Comparison of ENCODE assay signal across 9 cellular contexts in genomic region chr18:44700652-44701051, GRCh38. TPM values are rescaled to one million over a fixed set of nuclear protein-coding genes. Genes with fewer than 3 reads are reported as not detected.
A peak's percentile ranks its signal among the peaks of the same experiment; 100 is the strongest.
DNase-seq lines count a peak whose midpoint lies in the region; ATAC-seq and TF ChIP-seq lines count a peak whose summit lies in the region.
"Had no signal": no experiment of that assay in that cellular context is flagged by ENCODE, and none has a peak within 500 bp of the region (broad histone marks: within the 10 kb centered on the region; RNA-seq: fewer than 3 reads in every experiment).

No MANE protein-coding gene starts in this region.

- H3K4me3 Mint-ChIP-seq in central memory CD8-positive, alpha-beta T cell: no peak overlapping the region
- no peak overlapping the region for H3K4me3 Mint-ChIP-seq in mesothelial cell of epicardium
- H3K4me3 Mint-ChIP-seq in glutamatergic neuron (ENCODE audit: unreplicated experiment): no peak overlapping the region

- no peaks in the 10 kb centered on the region for H3K27me3 ChIP-seq in DOHH2 (ENCODE audit: control insufficient read depth, low read length)

- H3K9me3 Mint-ChIP-seq in central memory CD8-positive, alpha-beta T cell: no peaks in the 10 kb centered on the region
- H3K9me3 Mint-ChIP-seq in mesothelial cell of epicardium (no peaks in the 10 kb centered on the region), glutamatergic neuron (ENCODE audit: unreplicated experiment) (no peaks in the 10 kb centered on the region)

- H3K4me1 ChIP-seq in DOHH2 (ENCODE audit: control insufficient read depth, low read length): peaks cover 50% of the 10 kb centered on the region

- 0 out of 2 replicates have a peak overlapping the region, but pooled peaks have one; percentile 14 for H3K4me2 ChIP-seq in DOHH2 (ENCODE audit: low read length)

- H3K27ac Mint-ChIP-seq in central memory CD8-positive, alpha-beta T cell (ENCODE audit: low read depth): peak overlapping the region; percentile 80
- H3K27ac Mint-ChIP-seq in mesothelial cell of epicardium: peak overlapping the region; percentile 31
- H3K27ac Mint-ChIP-seq in glutamatergic neuron (ENCODE audit: unreplicated experiment): no peak overlapping the region

- H3K4me3 ChIP-seq in DOHH2 (ENCODE audit: low read length): no peak overlapping the region

- peak; percentile 63 for ATAC-seq in HG02870 (IDR thresholded peaks at IDR 0.05; ENCODE audit: unreplicated experiment)
- peak; percentile 99 for ATAC-seq in central memory CD8-positive, alpha-beta T cell (replicated peaks; ENCODE audit: extremely low read depth, poor library complexity, severe bottlenecking)

- peaks cover 28% of the 10 kb centered on the region for H3K4me1 Mint-ChIP-seq in central memory CD8-positive, alpha-beta T cell
- peaks cover 46% of the 10 kb centered on the region for H3K4me1 Mint-ChIP-seq in mesothelial cell of epicardium
- peaks cover 34% of the 10 kb centered on the region for H3K4me1 Mint-ChIP-seq in glutamatergic neuron (ENCODE audit: low read depth, unreplicated experiment)

- no peak for TF ChIP-seq CTCF in DOHH2 (IDR thresholded peaks at IDR 0.05; ENCODE audit: low read depth, low read length, poor library complexity, severe bottlenecking)
- no peak for TF ChIP-seq CTCF in mesothelial cell of epicardium (IDR thresholded peaks at IDR 0.05; ENCODE audit: unreplicated experiment)
- no peak for TF ChIP-seq CTCF in glutamatergic neuron (IDR thresholded peaks at IDR 0.05; ENCODE audit: partially characterized antibody, unreplicated experiment)

- no peaks in the 10 kb centered on the region; the same call in 1 of the 2 replicates for H3F3A ChIP-seq in DOHH2 (ENCODE audit: control insufficient read depth, insufficient read depth)

- H3K36me3 ChIP-seq in DOHH2 (ENCODE audit: control insufficient read depth, low read length): peaks cover 15% of the 10 kb centered on the region
- H3K36me3 ChIP-seq: neutrophil had no signal

- H3K27ac ChIP-seq in DOHH2 (ENCODE audit: low read depth, low read length): no peak overlapping the region
- H3K27ac ChIP-seq: neutrophil had no signal

- H3K9me3 ChIP-seq in DOHH2 (ENCODE audit: control insufficient read depth, insufficient read depth, low read length): no peaks in the 10 kb centered on the region
- H3K9me3 ChIP-seq: neutrophil had no signal

- H4K20me1 ChIP-seq in DOHH2 (ENCODE audit: control insufficient read depth, insufficient read depth, low read depth, low read length): no peaks in the 10 kb centered on the region

- H3K36me3 Mint-ChIP-seq in central memory CD8-positive, alpha-beta T cell (ENCODE audit: insufficient read depth): peaks cover 3% of the 10 kb centered on the region
- H3K36me3 Mint-ChIP-seq in mesothelial cell of epicardium: peaks cover 15% of the 10 kb centered on the region
- H3K36me3 Mint-ChIP-seq in glutamatergic neuron (ENCODE audit: unreplicated experiment): no peaks in the 10 kb centered on the region

- peaks cover 58% of the 10 kb centered on the region for H3K79me2 ChIP-seq in DOHH2 (ENCODE audit: control insufficient read depth, low read length)

- no peaks in the 10 kb centered on the region for H3K9me2 ChIP-seq in DOHH2 (replicated peaks; ENCODE audit: control insufficient read depth, low read length)

- peak in 1 of 2 donors; percentile 49 for DNase-seq in central memory CD8-positive, alpha-beta T cell (ENCODE audit: low spot score in 2 of 2)
- DNase-seq in mesothelial cell of epicardium (ENCODE audit: low spot score in 2 of 2, unreplicated experiment in 2 of 2) (no peak), SHP77 treated with DMSO at 0.1 percent for 48 hours (lab: John Stamatoyannopoulos, UW) (no peak), retina (no peak), DMS53 (lab: John Stamatoyannopoulos, UW) (no peak), glutamatergic neuron (no peak)

- no peaks in the 10 kb centered on the region for H3K27me3 Mint-ChIP-seq in central memory CD8-positive, alpha-beta T cell
- H3K27me3 Mint-ChIP-seq in mesothelial cell of epicardium (ENCODE audit: low read depth) (no peaks in the 10 kb centered on the region), glutamatergic neuron (ENCODE audit: unreplicated experiment) (peaks cover 2% of the 10 kb centered on the region)

RNA-seq across cellular contexts. Expression of gene SETBP1, which starts 20.0 kb away (rescaled TPM):
- total RNA-seq in mesothelial cell of epicardium: 44.6 to 47.7 TPM (median 46.0 TPM) in 3 replicates
- 83.3 TPM for total RNA-seq in glutamatergic neuron (ENCODE audit: unreplicated experiment)
